1 cellular context compared by ENCODE assay signal in genomic region chr12:131067993-131068942, GRCh38.
TF ChIP-seq lines count a peak whose summit lies in the region.

No MANE protein-coding gene starts in this region.

TF ChIP-seq in H1, 55 proteins besides CTCF, POLR2A, EP300 and RAD21:
- TF ChIP-seq ATF2 (IDR thresholded peaks at IDR 0.05; ENCODE audit: low read length) (no peak), BACH1 (IDR thresholded peaks at IDR 0.05; ENCODE audit: low read length) (no peak), NRF1 (IDR thresholded peaks at IDR 0.05; ENCODE audit: low read depth, low read length) (no peak), HDAC6 (IDR thresholded peaks at IDR 0.05; ENCODE audit: low read depth, low read length) (no peak), E2F6 (IDR thresholded peaks at IDR 0.05) (no peak)
